Comparison of ENCODE assay signal across 14 cellular contexts in genomic region chr3:155046935-155047334, GRCh38. TPM values are rescaled to one million over a fixed set of nuclear protein-coding genes. Genes with fewer than 3 reads are reported as not detected.
DNase-seq lines count a peak whose midpoint lies in the region; ATAC-seq and TF ChIP-seq lines count a peak whose summit lies in the region.
"Had no signal": no experiment of that assay in that cellular context is flagged by ENCODE, and none has a peak within 500 bp of the region (broad histone marks: within the 10 kb centered on the region; RNA-seq: fewer than 3 reads in every experiment).

No MANE protein-coding gene starts in this region.

- H3K36me3 ChIP-seq in RWPE2 (ENCODE audit: low read depth): no peaks in the 10 kb centered on the region
- no peaks in the 10 kb centered on the region for H3K36me3 ChIP-seq in brain microvascular endothelial cell (replicated peaks)
- H3K36me3 ChIP-seq: BLaER1 had no signal

- TF ChIP-seq CTCF in RWPE2 (IDR thresholded peaks at IDR 0.05; ENCODE audit: poor library complexity, severe bottlenecking) (no peak), foreskin keratinocyte (conservative IDR thresholded peaks at IDR 0.05) (no peak), brain microvascular endothelial cell (IDR thresholded peaks at IDR 0.05; ENCODE audit: low read depth, low read length, missing control alignments) (no peak)

- in situ Hi-C loops in brain microvascular endothelial cell (cut with HindIII; ENCODE audit: low pct_ligation_motif_present, low sequenced_read_pairs): no loop called here

- H3K27me3 ChIP-seq in RWPE2 (ENCODE audit: insufficient read depth, poor library complexity, severe bottlenecking): no peaks in the 10 kb centered on the region
- H3K27me3 ChIP-seq in foreskin keratinocyte: no peaks in the 10 kb centered on the region
- H3K27me3 ChIP-seq in brain microvascular endothelial cell (replicated peaks): no peaks in the 10 kb centered on the region
- H3K27me3 ChIP-seq: BLaER1 had no signal

- ATAC-seq in GM18519 (IDR thresholded peaks at IDR 0.05; ENCODE audit: low FRiP score, unreplicated experiment) (peak; percentile 15), HG02852 (IDR thresholded peaks at IDR 0.05; ENCODE audit: unreplicated experiment) (peak; percentile 20), RWPE2 (ENCODE audit: low read depth) (peak; percentile 53; the same call in 1 of the 3 replicates), foreskin keratinocyte (peak; percentile 84), HG03565 (IDR thresholded peaks at IDR 0.05; ENCODE audit: unreplicated experiment) (no peak)

- no peak for DNase-seq in RWPE2 (ENCODE audit: low spot score)
- peak in 1 of 2 donors; percentile 70 for DNase-seq in foreskin keratinocyte
- DNase-seq in brain microvascular endothelial cell: no peak
- DNase-seq in activated naive CD4-positive, alpha-beta T cell treated with anti-CD3 and anti-CD28 coated beads, Interleukin-2, amount 10 ng/mL, durations not matched to agents 7 days and 5 days: no peak
- DNase-seq: 8988T, AML-193, DMS53, GOT3, H9 had no signal

- no peak overlapping the region for H3K4me3 Mint-ChIP-seq in activated naive CD4-positive, alpha-beta T cell treated with anti-CD3 and anti-CD28 coated beads, Interleukin-2, amount 10 ng/mL, durations not matched to agents 7 days and 5 days
- H3K4me3 Mint-ChIP-seq: H9, IgD-negative memory B cell had no signal

- H3K27ac ChIP-seq in RWPE2 (ENCODE audit: poor library complexity, severe bottlenecking) (no peak overlapping the region), foreskin keratinocyte (no peak overlapping the region), brain microvascular endothelial cell (no peak overlapping the region)
- H3K27ac ChIP-seq: BLaER1 had no signal

- H3K9me3 ChIP-seq in RWPE2 (ENCODE audit: severe bottlenecking): no peaks in the 10 kb centered on the region

- H3K4me1 ChIP-seq in RWPE2 (ENCODE audit: insufficient read depth, poor library complexity, severe bottlenecking) (no peaks in the 10 kb centered on the region), foreskin keratinocyte (peaks cover 3% of the 10 kb centered on the region)
- H3K4me1 ChIP-seq: BLaER1 had no signal

- H3K27me3 Mint-ChIP-seq in activated naive CD4-positive, alpha-beta T cell treated with anti-CD3 and anti-CD28 coated beads, Interleukin-2, amount 10 ng/mL, durations not matched to agents 7 days and 5 days: no peaks in the 10 kb centered on the region
- H3K27me3 Mint-ChIP-seq: IgD-negative memory B cell had no signal

- H3K4me3 ChIP-seq in RWPE2 (ENCODE audit: severe bottlenecking) (no peak overlapping the region), brain microvascular endothelial cell (ENCODE audit: low read depth, low read length) (no peak overlapping the region)
- H3K4me3 ChIP-seq: BLaER1 had no signal

- H3K4me1 Mint-ChIP-seq in activated naive CD4-positive, alpha-beta T cell treated with anti-CD3 and anti-CD28 coated beads, Interleukin-2, amount 10 ng/mL, durations not matched to agents 7 days and 5 days: no peaks in the 10 kb centered on the region

- H3K36me3 Mint-ChIP-seq in activated naive CD4-positive, alpha-beta T cell treated with anti-CD3 and anti-CD28 coated beads, Interleukin-2, amount 10 ng/mL, durations not matched to agents 7 days and 5 days: no peaks in the 10 kb centered on the region
- H3K36me3 Mint-ChIP-seq: IgD-negative memory B cell had no signal

- no peak overlapping the region for H3K27ac Mint-ChIP-seq in activated naive CD4-positive, alpha-beta T cell treated with anti-CD3 and anti-CD28 coated beads, Interleukin-2, amount 10 ng/mL, durations not matched to agents 7 days and 5 days
- H3K27ac Mint-ChIP-seq: H9, IgD-negative memory B cell had no signal

- H3K9me3 Mint-ChIP-seq in activated naive CD4-positive, alpha-beta T cell treated with anti-CD3 and anti-CD28 coated beads, Interleukin-2, amount 10 ng/mL, durations not matched to agents 7 days and 5 days: peaks cover 7% of the 10 kb centered on the region

- CTCF ChIA-PET in activated naive CD4-positive, alpha-beta T cell treated with anti-CD3 and anti-CD28 coated beads, Interleukin-2, amount 10 ng/mL, durations not matched to agents 7 days and 5 days (lab: Charles Lee): no interaction called here

RNA-seq across cellular contexts. Expression of gene MME, which starts 33.2 kb away (rescaled TPM):
- 2.6 and 4.7 TPM in 2 replicates for total RNA-seq in foreskin keratinocyte
- polyA plus RNA-seq in foreskin keratinocyte: 0.49 and 1.3 TPM in 2 replicates
